In the genomic region with DNA sequence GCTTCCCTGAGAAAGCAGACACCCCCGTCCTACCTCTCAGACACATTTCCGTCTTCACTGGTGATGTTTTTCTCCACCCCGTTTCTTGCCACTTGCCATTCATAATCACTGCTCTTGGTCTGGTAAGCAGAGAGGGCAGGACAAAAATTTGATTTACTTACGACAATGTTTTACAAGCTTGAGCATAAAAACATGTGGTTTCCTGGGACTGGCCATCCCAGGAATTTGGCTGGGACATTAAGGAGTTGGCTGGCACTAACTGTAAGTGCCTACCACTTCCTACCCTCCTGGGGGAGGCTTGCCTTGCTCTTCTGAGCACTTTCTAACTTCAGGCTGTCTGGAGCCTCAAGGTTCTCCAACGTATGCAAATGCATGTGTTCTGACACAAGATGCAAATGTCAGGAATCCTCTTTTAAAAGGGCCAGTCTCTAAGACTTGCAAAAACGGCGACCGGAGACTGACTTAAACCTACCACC, we compare ENCODE assay signal across 8 cellular contexts. TPM values are rescaled to one million over a fixed set of nuclear protein-coding genes. Genes with fewer than 3 reads are reported as not detected.
A peak's percentile ranks its signal among the peaks of the same experiment; 100 is the strongest.
DNase-seq lines count a peak whose midpoint lies in the region; ATAC-seq lines count a peak whose summit lies in the region.

No MANE protein-coding gene starts in this region.

- H3K27ac Mint-ChIP-seq in effector memory CD8-positive, alpha-beta T cell: peak overlapping the region; percentile 68 to 92

- DNase-seq in A172 (ENCODE audit: low spot score): peak; percentile 61
- no peak for DNase-seq in effector memory CD8-positive, alpha-beta T cell
- no peak for DNase-seq in SIG-M5 treated with dmso at 0.1 percent for 504 hours (lab: John Stamatoyannopoulos, UW; ENCODE audit: unreplicated experiment)
- DNase-seq in activated effector memory CD4-positive, alpha-beta T cell treated with Interleukin-2 at 50 U/mL for 16 hours: no peak
- no peak for DNase-seq in foreskin melanocyte
- DNase-seq in activated gamma-delta T cell treated with Interleukin-2 at 50 U/mL for 16 hours: no peak

- peak overlapping the region; percentile 78 to 85 for H3K4me3 Mint-ChIP-seq in effector memory CD8-positive, alpha-beta T cell

- H3K9me3 Mint-ChIP-seq in effector memory CD8-positive, alpha-beta T cell: no peaks in the 10 kb centered on the region

- peaks cover 0 to 8% of the 10 kb centered on the region in 2 donors for H3K27me3 Mint-ChIP-seq in effector memory CD8-positive, alpha-beta T cell

- peaks cover 7% of the 10 kb centered on the region for H3K36me3 Mint-ChIP-seq in effector memory CD8-positive, alpha-beta T cell (ENCODE audit: insufficient read depth)

- peak; percentile 23 for ATAC-seq in GM18868 (IDR thresholded peaks at IDR 0.05; ENCODE audit: unreplicated experiment)
- ATAC-seq in HG03378 (IDR thresholded peaks at IDR 0.05; ENCODE audit: unreplicated experiment): peak; percentile 23
- ATAC-seq in effector memory CD8-positive, alpha-beta T cell (replicated peaks): peak; percentile 48

- peaks cover 20 to 23% of the 10 kb centered on the region in 2 donors for H3K4me1 Mint-ChIP-seq in effector memory CD8-positive, alpha-beta T cell (ENCODE audit: low read depth in 2 of 2)

RNA-seq across cellular contexts. Expression of a gene that starts 24.2 kb away (rescaled TPM):
- 24.5 and 28.8 TPM in 2 replicates for total RNA-seq in A172 (2014; rRNA removed; shearing (Covaris generic))
